29 cellular contexts compared by ENCODE assay signal in genomic region chrX:9023293-9023692, GRCh38. TPM values are rescaled to one million over a fixed set of nuclear protein-coding genes. Genes with fewer than 3 reads are reported as not detected.
"Had no signal": no experiment of that assay in that cellular context is flagged by ENCODE, and none has a peak within 500 bp of the region (broad histone marks: within the 10 kb centered on the region; RNA-seq: fewer than 3 reads in every experiment).

No MANE protein-coding gene starts in this region.

- H3K4me3 ChIP-seq: dorsolateral prefrontal cortex, gastroesophageal sphincter, heart left ventricle, hepatocyte, lung, ovary, psoas muscle, sigmoid colon, stomach, thyroid gland, vagina had no signal

- H3K27me3 ChIP-seq: gastroesophageal sphincter, hepatocyte, ovary, sigmoid colon, stomach, thyroid gland, vagina had no signal

- H3K36me3 ChIP-seq: gastroesophageal sphincter, heart left ventricle, ovary, sigmoid colon, stomach, thyroid gland, vagina had no signal

- DNase-seq: dorsolateral prefrontal cortex; effector CD4-positive, alpha-beta T cell; foreskin fibroblast; heart left ventricle; kidney; natural killer cell; occipital lobe; ovary; posterior cingulate gyrus; psoas muscle; right cardiac atrium; sigmoid colon; stimulated activated CD4-positive, alpha-beta T cell treated with anti-CD3 and anti-CD28 coated beads, Interleukin-2, amount 100 ng/mL, for 24 hours; stimulated activated CD4-positive, alpha-beta T cell treated with anti-CD3 and anti-CD28 coated beads, Interleukin-4, amount 100 ng/mL, for 24 hours; stimulated activated naive CD4-positive, alpha-beta T cell treated with Interleukin-2 at 50 U/mL for 16 hours; stomach; thyroid gland; trophoblast cell had no signal

- H3K27ac Mint-ChIP-seq: memory B cell; natural killer cell; stimulated activated effector memory CD8-positive, alpha-beta T cell treated with anti-CD3 and anti-CD28 coated beads, Interleukin-12 subunit alpha, Interleukin-12 subunit beta, amount 100 ng/mL, for 72 hours had no signal

- H3K27me3 Mint-ChIP-seq: memory B cell had no signal

- H3K27ac ChIP-seq: dorsolateral prefrontal cortex, gastroesophageal sphincter, heart left ventricle, hepatocyte, ovary, psoas muscle, sigmoid colon, stomach, thyroid gland, vagina had no signal

- H3K4me1 Mint-ChIP-seq: memory B cell; natural killer cell; stimulated activated effector memory CD8-positive, alpha-beta T cell treated with anti-CD3 and anti-CD28 coated beads, Interleukin-12 subunit alpha, Interleukin-12 subunit beta, amount 100 ng/mL, for 72 hours had no signal

- H3K9me3 Mint-ChIP-seq: memory B cell; stimulated activated effector memory CD8-positive, alpha-beta T cell treated with anti-CD3 and anti-CD28 coated beads, Interleukin-12 subunit alpha, Interleukin-12 subunit beta, amount 100 ng/mL, for 72 hours had no signal

- H3K4me3 Mint-ChIP-seq: memory B cell; natural killer cell; stimulated activated effector memory CD8-positive, alpha-beta T cell treated with anti-CD3 and anti-CD28 coated beads, Interleukin-12 subunit alpha, Interleukin-12 subunit beta, amount 100 ng/mL, for 72 hours had no signal

- H3K9me3 ChIP-seq: gastroesophageal sphincter, heart left ventricle, ovary, psoas muscle, sigmoid colon, stomach, thyroid gland, vagina had no signal

- ATAC-seq: gastroesophageal sphincter; heart left ventricle; left lobe of liver; natural killer cell; psoas muscle; right cardiac atrium; stimulated activated effector memory CD8-positive, alpha-beta T cell treated with anti-CD3 and anti-CD28 coated beads, Interleukin-12 subunit alpha, Interleukin-12 subunit beta, amount 100 ng/mL, for 72 hours had no signal

- H3K36me3 Mint-ChIP-seq: memory B cell; natural killer cell; stimulated activated effector memory CD8-positive, alpha-beta T cell treated with anti-CD3 and anti-CD28 coated beads, Interleukin-12 subunit alpha, Interleukin-12 subunit beta, amount 100 ng/mL, for 72 hours had no signal

- H3K4me1 ChIP-seq: gastroesophageal sphincter, heart left ventricle, psoas muscle, stomach, thyroid gland, vagina had no signal

RNA-seq across cellular contexts. Expression of gene FAM9B, which starts 10.6 kb away (rescaled TPM):
- total RNA-seq: gastroesophageal sphincter, heart left ventricle, hepatocyte, kidney, lung, occipital lobe, ovary, psoas muscle, renal cortical epithelial cell, right cardiac atrium, sigmoid colon, skeletal muscle tissue, stomach, subcutaneous adipose tissue, temporal lobe, thyroid gland, vagina had no signal
